1 cellular context compared by ENCODE assay signal in the genomic region with DNA sequence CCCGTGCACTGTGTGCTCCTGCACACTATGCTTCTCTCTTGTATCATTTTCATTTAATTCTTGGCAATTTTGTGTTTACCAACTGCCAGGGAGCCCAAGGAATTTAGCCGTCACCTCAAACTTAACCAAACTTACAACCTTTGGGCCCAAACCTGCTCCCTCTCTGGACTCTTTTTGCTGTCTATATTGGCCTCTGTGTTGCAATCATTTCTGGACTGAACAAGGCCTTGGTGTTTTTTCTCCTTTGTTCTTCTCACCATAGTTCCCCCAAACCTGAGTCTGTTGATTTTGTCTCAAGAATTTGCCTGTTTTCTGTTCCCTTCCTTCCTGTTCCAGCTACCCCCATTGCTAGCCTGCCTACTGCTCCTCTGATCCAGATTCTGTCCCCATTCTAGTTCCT.
TF ChIP-seq lines count a peak whose summit lies in the region.

No MANE protein-coding gene starts in this region.

TF ChIP-seq in HepG2, 621 proteins besides CTCF, POLR2A, EP300 and RAD21 (continues in another document):
- TF ChIP-seq ZNF629 (CRISPR knock-in tag; conservative IDR thresholded peaks at IDR 0.05) (no peak), MXI1 (IDR thresholded peaks at IDR 0.05; ENCODE audit: borderline replicate concordance, low read depth, low read length) (no peak), RBAK (CRISPR knock-in tag; IDR thresholded peaks at IDR 0.05) (no peak), HNRNPH1 (optimal IDR thresholded peaks at IDR 0.05; ENCODE audit: low read depth, low read length) (no peak), MZF1 (CRISPR knock-in tag; IDR thresholded peaks at IDR 0.05; ENCODE audit: borderline replicate concordance) (no peak), HOXA9 (CRISPR knock-in tag; IDR thresholded peaks at IDR 0.05; ENCODE audit: borderline replicate concordance) (no peak), SALL2 (CRISPR knock-in tag; IDR thresholded peaks at IDR 0.05) (no peak), ZNF589 (CRISPR knock-in tag; conservative IDR thresholded peaks at IDR 0.05) (no peak), HNRNPK (IDR thresholded peaks at IDR 0.05; ENCODE audit: low read depth, low read length, poor library complexity, severe bottlenecking) (no peak), AHR (CRISPR knock-in tag; IDR thresholded peaks at IDR 0.05) (no peak), ZNF326 (CRISPR knock-in tag; IDR thresholded peaks at IDR 0.05; ENCODE audit: borderline replicate concordance) (no peak), CHCHD3 (CRISPR knock-in tag; IDR thresholded peaks at IDR 0.05) (no peak), GATA4 (IDR thresholded peaks at IDR 0.05; ENCODE audit: borderline replicate concordance, low read depth) (no peak), MTF1 (CRISPR knock-in tag; IDR thresholded peaks at IDR 0.05) (no peak), ZNF33B (CRISPR knock-in tag; IDR thresholded peaks at IDR 0.05) (no peak), KLF9 (CRISPR knock-in tag; IDR thresholded peaks at IDR 0.05; ENCODE audit: low read depth) (no peak), ZZZ3 (CRISPR knock-in tag; IDR thresholded peaks at IDR 0.05; ENCODE audit: borderline replicate concordance) (no peak), ZNF337 (CRISPR knock-in tag; IDR thresholded peaks at IDR 0.05; ENCODE audit: borderline replicate concordance, low read depth) (no peak), ARNT (IDR thresholded peaks at IDR 0.05) (no peak), MNT (IDR thresholded peaks at IDR 0.05) (no peak), ZNF513 (CRISPR knock-in tag; conservative IDR thresholded peaks at IDR 0.05) (no peak), ZNF816 (CRISPR knock-in tag; IDR thresholded peaks at IDR 0.05; ENCODE audit: borderline replicate concordance) (no peak), CBX1 (IDR thresholded peaks at IDR 0.05; ENCODE audit: low read depth) (peak; percentile 29), ZBTB46 (CRISPR knock-in tag; IDR thresholded peaks at IDR 0.05; ENCODE audit: borderline replicate concordance) (no peak), ZNF777 (CRISPR knock-in tag; IDR thresholded peaks at IDR 0.05) (0 out of 2 replicates have a peak, but pooled peaks have one; percentile 22), CEBPG (CRISPR knock-in tag; IDR thresholded peaks at IDR 0.05) (peak; percentile 91), ZNF263 (CRISPR knock-in tag; IDR thresholded peaks at IDR 0.05) (no peak), SRF (IDR thresholded peaks at IDR 0.05; ENCODE audit: low read depth, low read length) (no peak), ZFP41 (CRISPR knock-in tag; IDR thresholded peaks at IDR 0.05; ENCODE audit: borderline replicate concordance) (no peak), ZNF552 (CRISPR knock-in tag; IDR thresholded peaks at IDR 0.05; ENCODE audit: borderline replicate concordance) (no peak), ZNF430 (CRISPR knock-in tag; IDR thresholded peaks at IDR 0.05) (no peak), SETDB1 (CRISPR knock-in tag; IDR thresholded peaks at IDR 0.05; ENCODE audit: borderline replicate concordance) (no peak), GFI1 (CRISPR knock-in tag; IDR thresholded peaks at IDR 0.05; ENCODE audit: borderline replicate concordance) (no peak), JUNB (CRISPR knock-in tag; IDR thresholded peaks at IDR 0.05; ENCODE audit: borderline replicate concordance) (peak; percentile 34; the same call in 1 of the 2 replicates)
- TF ChIP-seq, protein P1, sequence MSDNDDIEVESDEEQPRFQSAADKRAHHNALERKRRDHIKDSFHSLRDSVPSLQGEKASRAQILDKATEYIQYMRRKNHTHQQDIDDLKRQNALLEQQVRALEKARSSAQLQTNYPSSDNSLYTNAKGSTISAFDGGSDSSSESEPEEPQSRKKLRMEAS (IDR thresholded peaks at IDR 0.05): no peak
- TF ChIP-seq, protein P2, sequence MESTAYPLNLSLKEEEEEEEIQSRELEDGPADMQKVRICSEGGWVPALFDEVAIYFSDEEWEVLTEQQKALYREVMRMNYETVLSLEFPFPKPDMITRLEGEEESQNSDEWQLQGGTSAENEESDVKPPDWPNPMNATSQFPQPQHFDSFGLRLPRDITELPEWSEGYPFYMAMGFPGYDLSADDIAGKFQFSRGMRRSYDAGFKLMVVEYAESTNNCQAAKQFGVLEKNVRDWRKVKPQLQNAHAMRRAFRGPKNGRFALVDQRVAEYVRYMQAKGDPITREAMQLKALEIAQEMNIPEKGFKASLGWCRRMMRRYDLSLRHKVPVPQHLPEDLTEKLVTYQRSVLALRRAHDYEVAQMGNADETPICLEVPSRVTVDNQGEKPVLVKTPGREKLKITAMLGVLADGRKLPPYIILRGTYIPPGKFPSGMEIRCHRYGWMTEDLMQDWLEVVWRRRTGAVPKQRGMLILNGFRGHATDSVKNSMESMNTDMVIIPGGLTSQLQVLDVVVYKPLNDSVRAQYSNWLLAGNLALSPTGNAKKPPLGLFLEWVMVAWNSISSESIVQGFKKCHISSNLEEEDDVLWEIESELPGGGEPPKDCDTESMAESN (CRISPR knock-in tag; conservative IDR thresholded peaks at IDR 0.05): no peak
- TF ChIP-seq, protein P3, sequence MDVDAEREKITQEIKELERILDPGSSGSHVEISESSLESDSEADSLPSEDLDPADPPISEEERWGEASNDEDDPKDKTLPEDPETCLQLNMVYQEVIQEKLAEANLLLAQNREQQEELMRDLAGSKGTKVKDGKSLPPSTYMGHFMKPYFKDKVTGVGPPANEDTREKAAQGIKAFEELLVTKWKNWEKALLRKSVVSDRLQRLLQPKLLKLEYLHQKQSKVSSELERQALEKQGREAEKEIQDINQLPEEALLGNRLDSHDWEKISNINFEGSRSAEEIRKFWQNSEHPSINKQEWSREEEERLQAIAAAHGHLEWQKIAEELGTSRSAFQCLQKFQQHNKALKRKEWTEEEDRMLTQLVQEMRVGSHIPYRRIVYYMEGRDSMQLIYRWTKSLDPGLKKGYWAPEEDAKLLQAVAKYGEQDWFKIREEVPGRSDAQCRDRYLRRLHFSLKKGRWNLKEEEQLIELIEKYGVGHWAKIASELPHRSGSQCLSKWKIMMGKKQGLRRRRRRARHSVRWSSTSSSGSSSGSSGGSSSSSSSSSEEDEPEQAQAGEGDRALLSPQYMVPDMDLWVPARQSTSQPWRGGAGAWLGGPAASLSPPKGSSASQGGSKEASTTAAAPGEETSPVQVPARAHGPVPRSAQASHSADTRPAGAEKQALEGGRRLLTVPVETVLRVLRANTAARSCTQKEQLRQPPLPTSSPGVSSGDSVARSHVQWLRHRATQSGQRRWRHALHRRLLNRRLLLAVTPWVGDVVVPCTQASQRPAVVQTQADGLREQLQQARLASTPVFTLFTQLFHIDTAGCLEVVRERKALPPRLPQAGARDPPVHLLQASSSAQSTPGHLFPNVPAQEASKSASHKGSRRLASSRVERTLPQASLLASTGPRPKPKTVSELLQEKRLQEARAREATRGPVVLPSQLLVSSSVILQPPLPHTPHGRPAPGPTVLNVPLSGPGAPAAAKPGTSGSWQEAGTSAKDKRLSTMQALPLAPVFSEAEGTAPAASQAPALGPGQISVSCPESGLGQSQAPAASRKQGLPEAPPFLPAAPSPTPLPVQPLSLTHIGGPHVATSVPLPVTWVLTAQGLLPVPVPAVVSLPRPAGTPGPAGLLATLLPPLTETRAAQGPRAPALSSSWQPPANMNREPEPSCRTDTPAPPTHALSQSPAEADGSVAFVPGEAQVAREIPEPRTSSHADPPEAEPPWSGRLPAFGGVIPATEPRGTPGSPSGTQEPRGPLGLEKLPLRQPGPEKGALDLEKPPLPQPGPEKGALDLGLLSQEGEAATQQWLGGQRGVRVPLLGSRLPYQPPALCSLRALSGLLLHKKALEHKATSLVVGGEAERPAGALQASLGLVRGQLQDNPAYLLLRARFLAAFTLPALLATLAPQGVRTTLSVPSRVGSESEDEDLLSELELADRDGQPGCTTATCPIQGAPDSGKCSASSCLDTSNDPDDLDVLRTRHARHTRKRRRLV (CRISPR knock-in tag; IDR thresholded peaks at IDR 0.05): no peak
- TF ChIP-seq, protein P4, sequence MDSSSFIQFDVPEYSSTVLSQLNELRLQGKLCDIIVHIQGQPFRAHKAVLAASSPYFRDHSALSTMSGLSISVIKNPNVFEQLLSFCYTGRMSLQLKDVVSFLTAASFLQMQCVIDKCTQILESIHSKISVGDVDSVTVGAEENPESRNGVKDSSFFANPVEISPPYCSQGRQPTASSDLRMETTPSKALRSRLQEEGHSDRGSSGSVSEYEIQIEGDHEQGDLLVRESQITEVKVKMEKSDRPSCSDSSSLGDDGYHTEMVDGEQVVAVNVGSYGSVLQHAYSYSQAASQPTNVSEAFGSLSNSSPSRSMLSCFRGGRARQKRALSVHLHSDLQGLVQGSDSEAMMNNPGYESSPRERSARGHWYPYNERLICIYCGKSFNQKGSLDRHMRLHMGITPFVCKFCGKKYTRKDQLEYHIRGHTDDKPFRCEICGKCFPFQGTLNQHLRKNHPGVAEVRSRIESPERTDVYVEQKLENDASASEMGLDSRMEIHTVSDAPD (CRISPR knock-in tag; IDR thresholded peaks at IDR 0.05): peak; percentile 98
- TF ChIP-seq, protein P5, sequence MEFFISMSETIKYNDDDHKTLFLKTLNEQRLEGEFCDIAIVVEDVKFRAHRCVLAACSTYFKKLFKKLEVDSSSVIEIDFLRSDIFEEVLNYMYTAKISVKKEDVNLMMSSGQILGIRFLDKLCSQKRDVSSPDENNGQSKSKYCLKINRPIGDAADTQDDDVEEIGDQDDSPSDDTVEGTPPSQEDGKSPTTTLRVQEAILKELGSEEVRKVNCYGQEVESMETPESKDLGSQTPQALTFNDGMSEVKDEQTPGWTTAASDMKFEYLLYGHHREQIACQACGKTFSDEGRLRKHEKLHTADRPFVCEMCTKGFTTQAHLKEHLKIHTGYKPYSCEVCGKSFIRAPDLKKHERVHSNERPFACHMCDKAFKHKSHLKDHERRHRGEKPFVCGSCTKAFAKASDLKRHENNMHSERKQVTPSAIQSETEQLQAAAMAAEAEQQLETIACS (CRISPR knock-in tag; IDR thresholded peaks at IDR 0.05): no peak
- TF ChIP-seq, protein P6, sequence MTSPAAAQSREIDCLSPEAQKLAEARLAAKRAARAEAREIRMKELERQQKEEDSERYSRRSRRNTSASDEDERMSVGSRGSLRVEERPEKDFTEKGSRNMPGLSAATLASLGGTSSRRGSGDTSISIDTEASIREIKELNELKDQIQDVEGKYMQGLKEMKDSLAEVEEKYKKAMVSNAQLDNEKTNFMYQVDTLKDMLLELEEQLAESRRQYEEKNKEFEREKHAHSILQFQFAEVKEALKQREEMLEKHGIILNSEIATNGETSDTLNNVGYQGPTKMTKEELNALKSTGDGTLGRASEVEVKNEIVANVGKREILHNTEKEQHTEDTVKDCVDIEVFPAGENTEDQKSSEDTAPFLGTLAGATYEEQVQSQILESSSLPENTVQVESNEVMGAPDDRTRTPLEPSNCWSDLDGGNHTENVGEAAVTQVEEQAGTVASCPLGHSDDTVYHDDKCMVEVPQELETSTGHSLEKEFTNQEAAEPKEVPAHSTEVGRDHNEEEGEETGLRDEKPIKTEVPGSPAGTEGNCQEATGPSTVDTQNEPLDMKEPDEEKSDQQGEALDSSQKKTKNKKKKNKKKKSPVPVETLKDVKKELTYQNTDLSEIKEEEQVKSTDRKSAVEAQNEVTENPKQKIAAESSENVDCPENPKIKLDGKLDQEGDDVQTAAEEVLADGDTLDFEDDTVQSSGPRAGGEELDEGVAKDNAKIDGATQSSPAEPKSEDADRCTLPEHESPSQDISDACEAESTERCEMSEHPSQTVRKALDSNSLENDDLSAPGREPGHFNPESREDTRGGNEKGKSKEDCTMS (CRISPR knock-in tag; conservative IDR thresholded peaks at IDR 0.05): no peak
- TF ChIP-seq, protein P7, sequence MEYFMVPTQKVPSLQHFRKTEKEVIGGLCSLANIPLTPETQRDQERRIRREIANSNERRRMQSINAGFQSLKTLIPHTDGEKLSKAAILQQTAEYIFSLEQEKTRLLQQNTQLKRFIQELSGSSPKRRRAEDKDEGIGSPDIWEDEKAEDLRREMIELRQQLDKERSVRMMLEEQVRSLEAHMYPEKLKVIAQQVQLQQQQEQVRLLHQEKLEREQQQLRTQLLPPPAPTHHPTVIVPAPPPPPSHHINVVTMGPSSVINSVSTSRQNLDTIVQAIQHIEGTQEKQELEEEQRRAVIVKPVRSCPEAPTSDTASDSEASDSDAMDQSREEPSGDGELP (IDR thresholded peaks at IDR 0.05; ENCODE audit: borderline replicate concordance, low read depth): no peak
